In genomic region chr16:641326-642188, GRCh38 we compare ENCODE assay signal across 8 cellular contexts. TPM values are rescaled to one million over a fixed set of nuclear protein-coding genes. Genes with fewer than 3 reads are reported as not detected.
A peak's percentile ranks its signal among the peaks of the same experiment; 100 is the strongest.
DNase-seq lines count a peak whose midpoint lies in the region; ATAC-seq, FAIRE-seq and TF ChIP-seq lines count a peak whose summit lies in the region.

TSS of gene MCRIP2 (plus strand) at chr16:641828. CDS start at chr16:641992, 164 bp downstream.

- POLR2A ChIA-PET in A549 (lab: Yijun Ruan, JAX), result no interaction called here
- POLR2A ChIA-PET in activated CD8-positive, alpha-beta memory T cell treated with anti-CD3 and anti-CD28 coated beads for 36 hours (lab: Charles Lee), result no interaction called here

- peak within 1 kb of the TSS; percentile 64 to 94 for H3K27ac ChIP-seq in A549
- no peak within 1 kb of the TSS for H3K27ac ChIP-seq in endodermal cell (ENCODE audit: low read depth, low read length)

- CTCF ChIA-PET in A549 (lab: Yijun Ruan, JAX), result interaction anchor here (0.5 to 2.0 kb wide), 3 partner anchors 17 to 46 kb away, joined by 3 to 10 read pairs (median 3); no protein-coding TSS in a partner anchor
- CTCF ChIA-PET in activated CD8-positive, alpha-beta memory T cell treated with anti-CD3 and anti-CD28 coated beads for 36 hours (lab: Charles Lee), result interaction anchor here (0.8 kb wide), 1 partner anchor 39 kb away, joined by 3 read pairs; no protein-coding TSS in a partner anchor

- H3K9me3 ChIP-seq in A549 (no peaks in the 10 kb centered on the region), endodermal cell (ENCODE audit: control insufficient read depth, low read length) (no peaks in the 10 kb centered on the region)

- peak within 1 kb of the TSS; percentile 57 for H3K4me3 Mint-ChIP-seq in endodermal cell

- FAIRE-seq in A549 (lab: Jason Lieb, UNC), result no peak

- H3K27me3 Mint-ChIP-seq in endodermal cell (ENCODE audit: insufficient read depth), result no peaks in the 10 kb centered on the region

- ATAC-seq in A549 (peak; percentile 57 to 71), GM18511 (IDR thresholded peaks at IDR 0.05; ENCODE audit: unreplicated experiment) (peak; percentile 61), HG03175 (IDR thresholded peaks at IDR 0.05; ENCODE audit: unreplicated experiment) (peak; percentile 51)

- H3K9ac ChIP-seq in endodermal cell (ENCODE audit: extremely low read depth, low read length, poor library complexity, severe bottlenecking), result peak within 1 kb of the TSS; percentile 18

- TF ChIP-seq RAD21 in A549 (conservative IDR thresholded peaks at IDR 0.05 in 1 of 2, IDR thresholded peaks at IDR 0.05 in 1 of 2), result no peak

- TF ChIP-seq CTCF in A549 (IDR thresholded peaks at IDR 0.05) (no peak), endodermal cell (conservative IDR thresholded peaks at IDR 0.05) (no peak)

- peak; percentile 77 to 84 for DNase-seq in A549 (ENCODE audit: low read depth in 1 of 2, low spot score in 1 of 2)
- DNase-seq in NOMO-1 (lab: John Stamatoyannopoulos, UW; ENCODE audit: unreplicated experiment in 2 of 2), result peak; percentile 65 to 91
- peak; percentile 94 for DNase-seq in endodermal cell
- peak; percentile 95 for DNase-seq in mesenteric fat pad (ENCODE audit: low spot score)
- peak; percentile 22 to 57 for DNase-seq in stimulated activated CD8-positive, alpha-beta memory T cell treated with anti-CD3 and anti-CD28 coated beads, Interleukin-15, amount 100 ng/mL, for 4 hours (ENCODE audit: low read depth in 2 of 2)

- TF ChIP-seq EP300 in A549 (IDR thresholded peaks at IDR 0.05), result no peak

- H3K4me1 ChIP-seq in A549 (peaks cover 43% of the 10 kb centered on the region), endodermal cell (ENCODE audit: control insufficient read depth, insufficient read depth, low read length) (no peaks in the 10 kb centered on the region)

- H3K4me3 ChIP-seq in A549 (peak within 1 kb of the TSS; percentile 54), endodermal cell (ENCODE audit: low read length) (peak within 1 kb of the TSS; percentile 77)

- peak; percentile 72 for TF ChIP-seq POLR2A in A549 (IDR thresholded peaks at IDR 0.05; ENCODE audit: low read length)

- no peaks in the 10 kb centered on the region for H3K36me3 Mint-ChIP-seq in endodermal cell (ENCODE audit: low read depth)

- no peaks in the 10 kb centered on the region for H3K27me3 ChIP-seq in endodermal cell (ENCODE audit: control insufficient read depth, insufficient read depth, low read length, poor library complexity, severe bottlenecking)

- WGBS in A549 (ENCODE audit: missing lambda C conversion rate), result 0% methylated on average over 17 of the region's 81 CpGs
- WGBS in endodermal cell (ENCODE audit: insufficient coverage in 1 of 2, insufficient read length in 1 of 2), 2 experiments, result 1 to 2% methylated on average over 27 to 79 of the region's 81 CpGs

- no peak within 1 kb of the TSS for H3K27ac Mint-ChIP-seq in endodermal cell

- no peaks in the 10 kb centered on the region for H3K9me3 Mint-ChIP-seq in endodermal cell

- H3K4me1 Mint-ChIP-seq in endodermal cell, result no peaks in the 10 kb centered on the region

- no peaks in the 10 kb centered on the region for H3K36me3 ChIP-seq in endodermal cell (ENCODE audit: control insufficient read depth, insufficient read depth, low read length)

- peak within 1 kb of the TSS; percentile 86 for H3K4me2 ChIP-seq in A549

TF ChIP-seq in A549, 52 proteins besides CTCF, POLR2A, EP300 and RAD21:
- TF ChIP-seq KDM5A (IDR thresholded peaks at IDR 0.05), result no peak
- peak in 1 of 2 experiments; percentile 68; a peak in 3 of 5 replicates for TF ChIP-seq JUN (IDR thresholded peaks at IDR 0.05)
- no peak for TF ChIP-seq HDAC2 (IDR thresholded peaks at IDR 0.05)
- TF ChIP-seq RNF2 (IDR thresholded peaks at IDR 0.05; ENCODE audit: borderline replicate concordance, low read depth), result no peak
- TF ChIP-seq USF2 (IDR thresholded peaks at IDR 0.05), result no peak
- TF ChIP-seq PHF8 (IDR thresholded peaks at IDR 0.05; ENCODE audit: borderline replicate concordance, low read depth), result peak; percentile 30; the same call in 1 of the 2 replicates
- no peak for TF ChIP-seq FOSB (CRISPR knock-in tag; IDR thresholded peaks at IDR 0.05)
- no peak for TF ChIP-seq FOXS1 (CRISPR knock-in tag; IDR thresholded peaks at IDR 0.05)
- no peak for TF ChIP-seq KDM1A (IDR thresholded peaks at IDR 0.05; ENCODE audit: low read depth)
- peak; percentile 53 for TF ChIP-seq MAX (IDR thresholded peaks at IDR 0.05)
- no peak for TF ChIP-seq CEBPB (IDR thresholded peaks at IDR 0.05)
- TF ChIP-seq NR3C1 (IDR thresholded peaks at IDR 0.05), result no peak
- TF ChIP-seq MYC (IDR thresholded peaks at IDR 0.05; ENCODE audit: borderline replicate concordance, low read length), result peak; percentile 21; the same call in 1 of the 2 replicates
- TF ChIP-seq CHD2 (IDR thresholded peaks at IDR 0.05; ENCODE audit: low read length, partially characterized antibody), result no peak
- TF ChIP-seq E2F6 (IDR thresholded peaks at IDR 0.05; ENCODE audit: borderline replicate concordance, low read depth), result peak; percentile 55
- TF ChIP-seq EHF (CRISPR knock-in tag; IDR thresholded peaks at IDR 0.05), result no peak
- no peak for TF ChIP-seq SMC3 (IDR thresholded peaks at IDR 0.05)

RNA-seq across cellular contexts. Expression of gene MCRIP2, which starts in this region (rescaled TPM):
- polyA plus RNA-seq in A549 (2011; rRNA removed) (10.7 and 12.9 TPM in 2 replicates), A549 (2017; fragmentation: RNase III; extraction: RNeasy Plus Mini Kit Qiagen cat#74134 plus additional on column Dnase treatment) (20.3 to 21.3 TPM (median 21.3 TPM) in 3 replicates)
- polyA plus RNA-seq in A549 (2012; cell fraction: cytosol; rRNA removed), result 55.0 and 61.1 TPM in 2 replicates
- 68.5 and 70.2 TPM in 2 replicates for polyA plus RNA-seq in A549 (2012; cell fraction: nucleus; rRNA removed)
- polyA minus RNA-seq in A549 (2011; rRNA and poly(A)+ RNA removed), result 2.0 TPM in 2 replicates
- 10 to 100 TPM; 63.5 to 73.0 TPM for total RNA-seq in activated CD8-positive, alpha-beta memory T cell treated with anti-CD3 and anti-CD28 coated beads for 36 hours
- total RNA-seq in endodermal cell (10 to 100 TPM; 22.8 to 34.2 TPM), mesenteric fat pad (34.7 TPM)
- 12.5 TPM for polyA plus RNA-seq in endodermal cell (2013, experiment 1 of 2)
- 12.0 TPM for polyA plus RNA-seq in endodermal cell (2013, experiment 2 of 2)

Comparison
In these comparisons a context has a peak if more than half of its experiments do, and no peak if none do; other contexts are left out.
1. DNase-seq: peak in every context shown above with its lines; median percentile 95 in mesenteric fat pad; 94 in endodermal cell; 80 in A549; 78 in NOMO-1; 40 in stimulated activated CD8-positive, alpha-beta memory T cell treated with anti-CD3 and anti-CD28 coated beads, Interleukin-15, amount 100 ng/mL, for 4 hours.